ENCODE assay signal across 12 cellular contexts in the genomic region with DNA sequence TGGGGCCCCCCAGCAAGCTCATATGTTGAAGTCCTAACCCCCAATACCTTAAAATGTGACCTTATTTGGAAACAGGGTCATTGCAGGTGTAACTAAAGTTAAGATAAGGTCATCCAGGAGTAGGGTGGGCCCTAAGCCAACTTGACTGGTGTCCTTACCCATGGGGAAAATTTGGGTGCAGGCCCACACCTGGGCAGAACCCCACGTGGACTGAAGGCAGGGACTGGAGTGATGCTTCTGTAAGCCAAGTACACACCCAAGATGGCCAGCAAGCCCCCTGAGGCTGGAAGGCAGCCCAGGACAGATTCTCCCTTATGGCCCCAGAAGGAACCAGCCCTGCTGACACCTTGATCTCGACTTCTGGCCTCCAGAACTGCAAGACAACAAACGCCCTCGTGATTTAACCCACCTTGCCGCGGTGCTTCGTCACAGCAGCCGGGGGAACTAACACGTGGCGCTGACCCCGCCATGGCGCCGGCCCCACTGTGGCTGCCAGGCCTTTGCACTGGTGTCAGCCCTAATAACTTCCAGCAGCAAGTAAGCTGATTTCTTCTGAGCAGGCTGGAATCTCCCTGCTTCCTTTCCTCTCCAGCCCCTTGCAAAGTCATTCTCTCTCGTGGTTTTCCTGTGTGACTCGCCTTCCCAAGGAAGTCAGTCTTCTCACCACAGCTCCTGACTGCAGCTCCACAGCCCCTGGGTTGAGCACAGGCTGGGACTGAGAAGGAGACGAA. TPM values are rescaled to one million over a fixed set of nuclear protein-coding genes. Genes with fewer than 3 reads are reported as not detected.
DNase-seq lines count a peak whose midpoint lies in the region; TF ChIP-seq lines count a peak whose summit lies in the region.
"Had no signal": no experiment of that assay in that cellular context is flagged by ENCODE, and none has a peak within 500 bp of the region (broad histone marks: within the 10 kb centered on the region; RNA-seq: fewer than 3 reads in every experiment).

No MANE protein-coding gene starts in this region.

- H3K4me2 ChIP-seq in mesendoderm (ENCODE audit: low read length) = no peak overlapping the region
- H3K4me2 ChIP-seq: A549 had no signal

- H3K4me1 ChIP-seq in mesendoderm (ENCODE audit: control insufficient read depth, low read depth, low read length) = no peaks in the 10 kb centered on the region
- H3K4me1 ChIP-seq: A549 had no signal

- no peak overlapping the region for H4K8ac ChIP-seq in mesendoderm (ENCODE audit: low read depth, low read length)

- no peak overlapping the region for H2AK5ac ChIP-seq in mesendoderm (ENCODE audit: low read length)

- H4K5ac ChIP-seq in mesendoderm (ENCODE audit: low read length) = no peak overlapping the region

- no peak overlapping the region for H3K18ac ChIP-seq in mesendoderm (ENCODE audit: low read length)

- no peaks in the 10 kb centered on the region for H3K79me2 ChIP-seq in mesendoderm (ENCODE audit: control insufficient read depth, insufficient read depth, low read length)

- H2BK120ac ChIP-seq in mesendoderm (ENCODE audit: low read depth, low read length) = no peak overlapping the region

- no peak overlapping the region for H3K4me3 ChIP-seq in NB4 (ENCODE audit: low read depth, low read length)
- no peak overlapping the region for H3K4me3 ChIP-seq in mesendoderm (ENCODE audit: low read length)
- H3K4me3 ChIP-seq: A549, GM12878 had no signal

- TF ChIP-seq CTCF in NB4 (IDR thresholded peaks at IDR 0.05; ENCODE audit: low read depth, low read length) = no peak

- H2BK5ac ChIP-seq in mesendoderm (ENCODE audit: low read length) = no peak overlapping the region

- TF ChIP-seq POLR2A in NB4 (IDR thresholded peaks at IDR 0.05; ENCODE audit: extremely low read depth, insufficient read length) = no peak

- H3K9ac ChIP-seq in mesendoderm (ENCODE audit: low read length) = no peak overlapping the region

- intact Hi-C loops in posterior vena cava (cut with DNase I) = no loop called here

- H3K23ac ChIP-seq in mesendoderm (ENCODE audit: low read length) = no peak overlapping the region

- H3K27ac ChIP-seq in epithelial cell of prostate (no peak overlapping the region), mesendoderm (ENCODE audit: low read depth, low read length) (no peak overlapping the region)
- H3K27ac ChIP-seq: A549 had no signal

- peak; percentile 16 for DNase-seq in activated CD8-positive, alpha-beta memory T cell treated with anti-CD3 and anti-CD28 coated beads, Interleukin-2, amount 50 U/mL, for 4 hours
- DNase-seq in activated CD8-positive, alpha-beta memory T cell treated with anti-CD3 and anti-CD28 coated beads for 24 hours = no peak
- DNase-seq in NB4 (ENCODE audit: low read depth) (peak; percentile 75), epithelial cell of prostate (ENCODE audit: low read depth, low spot score) (peak; percentile 3), posterior vena cava (ENCODE audit: low spot score) (peak; percentile 75), NCI-H774 (lab: John Stamatoyannopoulos, UW) (no peak), mesendoderm (no peak), superior temporal gyrus (ENCODE audit: extremely low spot score) (no peak)
- DNase-seq: activated T-cell treated with anti-CD3 and anti-CD28 coated beads, Interleukin-2, amount 50 U/mL, for 72 hours; NCI-H510A treated with DMSO at 0.1 percent for 48 hours had no signal

- no CpG with 5 or more reads among the region's 16 CpGs for WGBS in mesendoderm (ENCODE audit: extremely low coverage, insufficient coverage, low lambda C conversion rate)

- no peak overlapping the region for H2BK15ac ChIP-seq in mesendoderm (replicated peaks; ENCODE audit: low read depth)

- H3K79me1 ChIP-seq in mesendoderm (ENCODE audit: low read length) = no peaks in the 10 kb centered on the region

- H3K27me3 ChIP-seq in mesendoderm (ENCODE audit: insufficient read depth, low read length, poor library complexity) = no peaks in the 10 kb centered on the region

- H3K56ac ChIP-seq in mesendoderm (ENCODE audit: low read length) = no peak overlapping the region

- H3K36me3 ChIP-seq in mesendoderm (ENCODE audit: control insufficient read depth, insufficient read depth, low read length) = no peaks in the 10 kb centered on the region

- H3K4ac ChIP-seq in mesendoderm (ENCODE audit: low read depth, low read length) = no peak overlapping the region

RNA-seq across cellular contexts. Expression of a gene that starts 23.2 kb away (rescaled TPM):
- total RNA-seq in posterior vena cava = 10 to 100 TPM; 43.6 to 43.7 TPM
- 10.1 TPM for polyA plus RNA-seq in mesendoderm (2013, experiment 1 of 2)
- polyA plus RNA-seq in mesendoderm (2013, experiment 2 of 2) = 10.8 TPM

RNA-seq across cellular contexts. Expression of a gene that starts 43.2 kb away (rescaled TPM):
- total RNA-seq in posterior vena cava = 10 to 100 TPM in 1 of 2 donors, 1 to 10 TPM in 1; 9.6 to 11.8 TPM
- polyA plus RNA-seq in mesendoderm (2013, experiment 1 of 2) = 15.8 TPM
- polyA plus RNA-seq in mesendoderm (2013, experiment 2 of 2) = 15.6 TPM

RNA-seq across cellular contexts. Expression of a gene that starts 43.2 kb away (rescaled TPM):
- total RNA-seq in posterior vena cava = 1 to 10 TPM; 2.0 to 3.5 TPM
- polyA plus RNA-seq in mesendoderm (2013, experiment 1 of 2) = 1.3 TPM
- 1.3 TPM for polyA plus RNA-seq in mesendoderm (2013, experiment 2 of 2)

Comparison
In these comparisons a context has a peak if more than half of its experiments do, and no peak if none do; other contexts are left out.
1. DNase-seq: peak in activated CD8-positive, alpha-beta memory T cell treated with anti-CD3 and anti-CD28 coated beads, Interleukin-2, amount 50 U/mL, for 4 hours (single experiment), NB4 (single experiment), epithelial cell of prostate (single experiment) and posterior vena cava (single experiment); none in activated CD8-positive, alpha-beta memory T cell treated with anti-CD3 and anti-CD28 coated beads for 24 hours (single experiment), NCI-H774 (single experiment), mesendoderm (single experiment) and superior temporal gyrus (single experiment).